ENCODE assay signal across 15 cellular contexts in genomic region chr5:134249469-134250379, GRCh38. TPM values are rescaled to one million over a fixed set of nuclear protein-coding genes. Genes with fewer than 3 reads are reported as not detected.
DNase-seq lines count a peak whose midpoint lies in the region; ATAC-seq, FAIRE-seq and TF ChIP-seq lines count a peak whose summit lies in the region.
"Had no signal": no experiment of that assay in that cellular context is flagged by ENCODE, and none has a peak within 500 bp of the region (broad histone marks: within the 10 kb centered on the region; RNA-seq: fewer than 3 reads in every experiment).

No MANE protein-coding gene starts in this region.

- DNase-seq in Right ventricle myocardium inferior (ENCODE audit: missing footprints) (no peak), cardiac septum (ENCODE audit: low spot score) (no peak), bronchial epithelial cell (ENCODE audit: low read depth) (peak; percentile 82), left lobe of liver (ENCODE audit: low spot score) (no peak), G401 (ENCODE audit: low spot score) (no peak), mucosa of gallbladder (ENCODE audit: low spot score) (no peak), activated gamma-delta T cell treated with Interleukin-2 at 50 U/mL for 16 hours (no peak)
- DNase-seq: activated T-cell treated with anti-CD3 and anti-CD28 coated beads, Interleukin-2, amount 50 U/mL, for 48 hours; stimulated activated CD4-positive, alpha-beta T cell treated with anti-CD3 and anti-CD28 coated beads, Interleukin-4, amount 100 ng/mL, for 24 hours; stimulated activated naive CD8-positive, alpha-beta T cell treated with anti-CD3 and anti-CD28 coated beads, Interleukin-15, amount 100 ng/mL, for 72 hours had no signal

- H3K4me3 ChIP-seq in bronchial epithelial cell (ENCODE audit: low read depth, low read length) = no peak overlapping the region
- H3K4me3 ChIP-seq: ascending aorta had no signal

- in situ Hi-C loops in G401 (cut with HindIII; ENCODE audit: low sequenced_read_pairs) = no loop called here

- peak; percentile 86 for FAIRE-seq in bronchial epithelial cell (lab: Jason Lieb, UNC)
- FAIRE-seq: A204.1, keratinocyte had no signal

- no peak for TF ChIP-seq CTCF in bronchial epithelial cell (IDR thresholded peaks at IDR 0.05; ENCODE audit: insufficient read depth, low read length, severe bottlenecking)

- intact Hi-C loops in Right ventricle myocardium inferior (cut with DNase I) (loop anchor here (5.0 kb wide), 1 partner anchor 42 kb away; no protein-coding TSS in a partner anchor), cardiac septum (cut with DNase I) (loop anchor here (5.0 kb wide), 1 partner anchor 38 kb away; no protein-coding TSS in a partner anchor)

- ATAC-seq in Right ventricle myocardium inferior (peak; percentile 53), left lobe of liver (peak; percentile 46), HG03196 (IDR thresholded peaks at IDR 0.05; ENCODE audit: unreplicated experiment) (no peak)
- ATAC-seq: activated CD4-positive, CD25-positive, alpha-beta regulatory T cell treated with anti-CD3 and anti-CD28 coated beads, Interleukin-2, amount 50 U/mL, for 24 hours; stimulated activated naive CD8-positive, alpha-beta T cell treated with anti-CD3 and anti-CD28 coated beads, Interleukin-15, amount 100 ng/mL, for 72 hours had no signal

- H3K27me3 ChIP-seq in bronchial epithelial cell (ENCODE audit: control insufficient read depth, insufficient read depth, low read length) = no peaks in the 10 kb centered on the region
- H3K27me3 ChIP-seq: ascending aorta had no signal

- no peaks in the 10 kb centered on the region for H3K36me3 ChIP-seq in bronchial epithelial cell (ENCODE audit: control insufficient read depth, insufficient read depth, low read length)
- H3K36me3 ChIP-seq: ascending aorta had no signal

RNA-seq across cellular contexts. Expression of gene PPP2CA, which starts 23.9 kb away (rescaled TPM):
- total RNA-seq in Right ventricle myocardium inferior (149 TPM), cardiac septum (214 TPM), bronchial epithelial cell (109 and 133 TPM in 2 replicates), left lobe of liver (60.5 TPM), mucosa of gallbladder (108 TPM)
- 304 and 405 TPM in 2 replicates for total RNA-seq in G401 (2014; rRNA removed; shearing (Covaris generic))
